1 cellular context compared by ENCODE assay signal in the genomic region with DNA sequence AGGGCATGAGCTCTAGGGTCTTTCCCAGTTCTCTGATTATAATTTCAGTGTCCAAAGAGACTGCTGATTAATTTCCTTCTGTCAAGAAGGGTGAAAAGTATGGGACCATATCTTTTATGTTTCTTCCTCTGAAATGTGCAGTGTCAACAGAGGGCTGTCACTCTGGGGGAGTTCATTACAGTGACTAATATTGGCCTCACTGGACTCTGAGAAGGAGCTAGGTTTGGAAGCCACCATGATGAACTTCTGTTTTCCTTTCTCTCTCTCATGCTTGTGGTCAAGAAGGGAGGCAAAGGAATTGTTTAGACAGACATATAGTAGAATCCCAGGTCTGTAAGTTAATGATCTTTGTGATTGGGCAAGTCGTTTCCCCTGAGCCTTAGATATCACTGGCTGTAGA.
TF ChIP-seq lines count a peak whose summit lies in the region.

No MANE protein-coding gene starts in this region.

TF ChIP-seq in K562, 482 proteins besides CTCF, POLR2A, EP300 and RAD21 (continued from another document):
- TF ChIP-seq, protein P1, sequence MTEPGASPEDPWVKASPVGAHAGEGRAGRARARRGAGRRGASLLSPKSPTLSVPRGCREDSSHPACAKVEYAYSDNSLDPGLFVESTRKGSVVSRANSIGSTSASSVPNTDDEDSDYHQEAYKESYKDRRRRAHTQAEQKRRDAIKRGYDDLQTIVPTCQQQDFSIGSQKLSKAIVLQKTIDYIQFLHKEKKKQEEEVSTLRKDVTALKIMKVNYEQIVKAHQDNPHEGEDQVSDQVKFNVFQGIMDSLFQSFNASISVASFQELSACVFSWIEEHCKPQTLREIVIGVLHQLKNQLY (CRISPR knock-in tag; conservative IDR thresholded peaks at IDR 0.05): no peak
- TF ChIP-seq, protein P2, sequence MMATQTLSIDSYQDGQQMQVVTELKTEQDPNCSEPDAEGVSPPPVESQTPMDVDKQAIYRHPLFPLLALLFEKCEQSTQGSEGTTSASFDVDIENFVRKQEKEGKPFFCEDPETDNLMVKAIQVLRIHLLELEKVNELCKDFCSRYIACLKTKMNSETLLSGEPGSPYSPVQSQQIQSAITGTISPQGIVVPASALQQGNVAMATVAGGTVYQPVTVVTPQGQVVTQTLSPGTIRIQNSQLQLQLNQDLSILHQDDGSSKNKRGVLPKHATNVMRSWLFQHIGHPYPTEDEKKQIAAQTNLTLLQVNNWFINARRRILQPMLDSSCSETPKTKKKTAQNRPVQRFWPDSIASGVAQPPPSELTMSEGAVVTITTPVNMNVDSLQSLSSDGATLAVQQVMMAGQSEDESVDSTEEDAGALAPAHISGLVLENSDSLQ (IDR thresholded peaks at IDR 0.05): peak; percentile 77
- TF ChIP-seq NFE2 (IDR thresholded peaks at IDR 0.05; ENCODE audit: low read depth) (0 out of 2 replicates have a peak, but pooled peaks have one; percentile 15), FOSL1 (tag; conservative IDR thresholded peaks at IDR 0.05) (peak; percentile 21; the same call in 1 of the 2 replicates), MEIS2 (IDR thresholded peaks at IDR 0.05; ENCODE audit: partially characterized antibody) (peak; percentile 55)
